ENCODE assay signal across 8 cellular contexts in genomic region chr1:27427836-27428315, GRCh38. TPM values are rescaled to one million over a fixed set of nuclear protein-coding genes. Genes with fewer than 3 reads are reported as not detected.
DNase-seq lines count a peak whose midpoint lies in the region; ATAC-seq and TF ChIP-seq lines count a peak whose summit lies in the region.

No MANE protein-coding gene starts in this region.

- intact Hi-C loops in esophagus muscularis mucosa (cut with DNase I) = no loop called here

- peak overlapping the region; percentile 60 to 81 (median 70); a peak in 21 of 22 replicates for H3K9ac ChIP-seq in BLaER1 treated with 17β-estradiol and CSF1 and Interleukin-3, amounts not matched to agents 10 nM and 100 nM

- no peak for ATAC-seq in GM19467 (IDR thresholded peaks at IDR 0.05; ENCODE audit: unreplicated experiment)
- no peak for ATAC-seq in GM21515 (IDR thresholded peaks at IDR 0.05; ENCODE audit: unreplicated experiment)

- peak overlapping the region; percentile 69 to 98 (median 81) for H3K27ac ChIP-seq in BLaER1 treated with 17β-estradiol and CSF1 and Interleukin-3, amounts not matched to agents 10 nM and 100 nM
- H3K27ac ChIP-seq in Peyer's patch (peak overlapping the region in 3 of 4 donors; percentile 52 to 75 (median 58)), esophagus muscularis mucosa (replicated peaks in 1 of 4) (peak overlapping the region; percentile 79 to 86 (median 83)), neutrophil (peak overlapping the region; percentile 80)

- peaks cover 0 to 73% (median 27%) of the 10 kb centered on the region in 11 experiments; a peak in 17 of 22 replicates for H4K20me1 ChIP-seq in BLaER1 treated with 17β-estradiol and CSF1 and Interleukin-3, amounts not matched to agents 10 nM and 100 nM

- no peaks in the 10 kb centered on the region for H3K27me3 ChIP-seq in BLaER1 treated with 17β-estradiol and CSF1 and Interleukin-3, amounts not matched to agents 10 nM and 100 nM
- H3K27me3 ChIP-seq in Peyer's patch (no peaks in the 10 kb centered on the region), esophagus muscularis mucosa (no peaks in the 10 kb centered on the region), neutrophil (no peaks in the 10 kb centered on the region)

- DNase-seq in Peyer's patch (peak in 1 of 3 donors; percentile 6), esophagus muscularis mucosa (ENCODE audit: extremely low spot score) (no peak), GM03348 (ENCODE audit: low spot score) (no peak), NCI-H524 treated with DMSO at 0.1 percent for 48 hours (lab: John Stamatoyannopoulos, UW) (no peak)

- TF ChIP-seq POLR2A in Peyer's patch (IDR thresholded peaks at IDR 0.05) (no peak), esophagus muscularis mucosa (IDR thresholded peaks at IDR 0.05; ENCODE audit: low read depth) (no peak)

- 55% methylated on average over 2 of the region's 2 CpGs for WGBS in esophagus muscularis mucosa

- H3K4me3 ChIP-seq in BLaER1 treated with 17β-estradiol and CSF1 and Interleukin-3, amounts not matched to agents 10 nM and 100 nM = peak overlapping the region; percentile 6 to 62 (median 46); a peak in 15 of 20 replicates
- H3K4me3 ChIP-seq in Peyer's patch = peak overlapping the region in 1 of 4 donors; percentile 19
- H3K4me3 ChIP-seq in esophagus muscularis mucosa = peak overlapping the region; percentile 22 to 50 (median 38)
- peak overlapping the region; percentile 40 to 46 for H3K4me3 ChIP-seq in neutrophil (ENCODE audit: low read depth in 1 of 2, low read length in 1 of 2)

- no peaks in the 10 kb centered on the region for H3K9me3 ChIP-seq in BLaER1 treated with 17β-estradiol and CSF1 and Interleukin-3, amounts not matched to agents 10 nM and 100 nM (replicated peaks in 1 of 11)
- H3K9me3 ChIP-seq in Peyer's patch = no peaks in the 10 kb centered on the region
- no peaks in the 10 kb centered on the region for H3K9me3 ChIP-seq in esophagus muscularis mucosa
- H3K9me3 ChIP-seq in neutrophil = no peaks in the 10 kb centered on the region

- H3K36me3 ChIP-seq in BLaER1 treated with 17β-estradiol and CSF1 and Interleukin-3, amounts not matched to agents 10 nM and 100 nM = peaks cover 28 to 55% (median 43%) of the 10 kb centered on the region in 11 experiments
- H3K36me3 ChIP-seq in Peyer's patch (peaks cover 0 to 31% (median 0%) of the 10 kb centered on the region in 3 donors), esophagus muscularis mucosa (peaks cover 0 to 25% (median 15%) of the 10 kb centered on the region in 4 donors), neutrophil (peaks cover 44% of the 10 kb centered on the region)

- no peak for TF ChIP-seq CTCF in Peyer's patch (IDR thresholded peaks at IDR 0.05)
- TF ChIP-seq CTCF in esophagus muscularis mucosa (IDR thresholded peaks at IDR 0.05) = no peak
- TF ChIP-seq CTCF in neutrophil (IDR thresholded peaks at IDR 0.05) = no peak

- TF ChIP-seq EP300 in esophagus muscularis mucosa (IDR thresholded peaks at IDR 0.05) = no peak

- H3K4me1 ChIP-seq in BLaER1 treated with 17β-estradiol and CSF1 and Interleukin-3, amounts not matched to agents 10 nM and 100 nM = peaks cover 91 to 99% (median 96%) of the 10 kb centered on the region in 10 experiments
- H3K4me1 ChIP-seq in Peyer's patch (peaks cover 0 to 28% (median 16%) of the 10 kb centered on the region in 4 donors), esophagus muscularis mucosa (peaks cover 82 to 99% (median 95%) of the 10 kb centered on the region in 4 donors), neutrophil (ENCODE audit: control insufficient read depth in 1 of 2, insufficient read depth in 1 of 2, low read depth in 1 of 2, low read length in 1 of 2) (peaks cover 53 to 55% of the 10 kb centered on the region in 2 experiments)

- peak overlapping the region; percentile 81 to 99 (median 90) for H3K4me2 ChIP-seq in BLaER1 treated with 17β-estradiol and CSF1 and Interleukin-3, amounts not matched to agents 10 nM and 100 nM

RNA-seq across cellular contexts. Expression of gene GPR3, which starts 35.5 kb away (rescaled TPM):
- total RNA-seq in Peyer's patch = not detected
- total RNA-seq in esophagus muscularis mucosa = 1 to 10 TPM in 1 of 4 donors, under 1 TPM in 1, not detected in 2; 0.13 to 4.5 TPM

RNA-seq across cellular contexts. Expression of gene CD164L2, which starts 44.7 kb away (rescaled TPM):
- not detected for total RNA-seq in Peyer's patch
- not detected for total RNA-seq in esophagus muscularis mucosa

RNA-seq across cellular contexts. Expression of gene FCN3, which starts 53.3 kb away (rescaled TPM):
- total RNA-seq in Peyer's patch = not detected
- 10 to 100 TPM in 2 of 4 donors, 1 to 10 TPM in 2; 2.9 to 16.6 (median 10.5) TPM for total RNA-seq in esophagus muscularis mucosa
